ENCODE assay signal across 17 cellular contexts in genomic region chr1:10891081-10891480, GRCh38.
"Had no signal": no experiment of that assay in that cellular context is flagged by ENCODE, and none has a peak within 500 bp of the region (broad histone marks: within the 10 kb centered on the region; RNA-seq: fewer than 3 reads in every experiment).

No MANE protein-coding gene starts in this region.

- H3K36me3 ChIP-seq: esophagus muscularis mucosa, heart left ventricle, neutrophil, spleen had no signal

- DNase-seq: activated CD4-positive, alpha-beta memory T cell treated with anti-CD3 and anti-CD28 coated beads, Interleukin-2, amount 10 ng/mL, durations not matched to agents 7 days and 5 days; activated CD8-positive, alpha-beta memory T cell treated with anti-CD3 and anti-CD28 coated beads, Interleukin-2, amount 50 U/mL, for 4 hours; activated naive CD8-positive, alpha-beta T cell treated with anti-CD3 and anti-CD28 coated beads, Interleukin-2, amount 10 ng/mL, durations not matched to agents 7 days and 5 days; activated T-cell treated with anti-CD3 and anti-CD28 coated beads, Interleukin-2, amount 50 U/mL, for 72 hours; anterior cingulate cortex; dermis blood vessel endothelial cell; foreskin fibroblast; spleen; stimulated activated CD4-positive, alpha-beta T cell treated with anti-CD3 and anti-CD28 coated beads, Interleukin-1b, Interleukin-23, amount 100 ng/mL, for 48 hours; stimulated activated naive CD8-positive, alpha-beta T cell treated with anti-CD3 and anti-CD28 coated beads, Interleukin-15, Interleukin-2, amounts not matched to agents 100 U/mL and 50 U/mL, for 24 hours; SW 1271; T-helper 9 cell had no signal

- H3K27ac ChIP-seq: esophagus muscularis mucosa, heart left ventricle, neutrophil, spleen had no signal

- ATAC-seq: activated T-cell treated with anti-CD3 and anti-CD28 coated beads, Interleukin-2, amount 50 U/mL, for 72 hours; heart left ventricle; right cardiac atrium; stimulated activated naive CD8-positive, alpha-beta T cell treated with anti-CD3 and anti-CD28 coated beads, Interleukin-15, Interleukin-2, amounts not matched to agents 100 U/mL and 50 U/mL, for 24 hours had no signal

- H3K9me3 ChIP-seq: esophagus muscularis mucosa, heart left ventricle, neutrophil, spleen had no signal

- H3K4me3 ChIP-seq: esophagus muscularis mucosa, heart left ventricle, spleen had no signal

- FAIRE-seq: islet of Langerhans had no signal
